In the genomic region with DNA sequence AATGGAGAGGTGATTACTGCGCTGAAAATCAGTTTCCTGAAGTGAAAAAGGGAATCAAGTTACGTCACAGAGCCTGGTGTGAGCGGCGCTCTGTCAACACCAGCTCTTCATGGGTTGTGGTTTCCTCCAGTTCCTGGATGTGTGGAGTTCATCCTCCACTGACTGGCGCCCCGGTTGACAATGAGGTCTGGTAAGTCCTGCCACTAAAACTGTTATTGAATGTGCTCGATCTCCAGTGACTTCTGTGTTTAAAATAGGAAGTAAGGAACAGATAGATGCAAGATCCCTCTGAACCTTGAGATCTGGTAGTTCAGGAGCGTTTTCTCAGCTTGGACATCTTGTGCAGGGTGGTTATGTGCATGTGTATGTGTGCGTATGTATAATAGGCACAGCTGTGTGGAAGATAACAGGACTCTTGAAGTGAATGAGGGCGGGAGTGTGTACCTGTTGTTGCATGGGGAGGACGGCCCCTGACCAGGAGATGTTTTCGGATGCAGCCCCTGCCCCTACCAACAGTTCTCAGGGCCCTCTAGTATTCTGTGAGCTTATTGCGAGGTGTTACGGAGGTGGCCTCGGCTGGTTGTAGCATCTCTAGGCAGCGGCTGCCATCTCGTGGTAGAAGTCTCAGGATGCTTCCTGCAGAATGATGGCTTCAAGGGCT, we compare ENCODE assay signal across 7 cellular contexts.
A peak's percentile ranks its signal among the peaks of the same experiment; 100 is the strongest.
DNase-seq lines count a peak whose midpoint lies in the region; ATAC-seq and TF ChIP-seq lines count a peak whose summit lies in the region.

No MANE protein-coding gene starts in this region.

- TF ChIP-seq CTCF in GM13977 (IDR thresholded peaks at IDR 0.05; ENCODE audit: extremely low read depth, insufficient read depth, missing control alignments): peak; percentile 92

- in situ Hi-C loops in GM13977 (cut with MboI; ENCODE audit: low pct_unique_long_range_greater_than_20kb, low sequenced_read_pairs, unreplicated experiment): loop anchor here (10.0 kb wide), 1 partner anchor 421 kb away; no protein-coding TSS in a partner anchor

- DNase-seq in GM13977 (ENCODE audit: low spot score): peak; percentile 76
- DNase-seq in NCI-H1092 (lab: John Stamatoyannopoulos, UW): peak; percentile 69
- peak; percentile 45 for DNase-seq in T-helper 22 cell (ENCODE audit: low read depth)
- peak; percentile 85 for DNase-seq in astrocyte of the hippocampus (ENCODE audit: low read depth, low spot score)
- peak; percentile 61 for DNase-seq in iPS DF 19.7 (ENCODE audit: low read depth, low spot score)
- peak; percentile 47 to 70 (median 61) for DNase-seq in stimulated activated CD4-positive, alpha-beta T cell treated with anti-CD3 and anti-CD28 coated beads, Interleukin-12 subunit alpha, Interleukin-12 subunit beta, amount 100 ng/mL, for 48 hours (ENCODE audit: low read depth in 2 of 3, low spot score in 1 of 3)

- ATAC-seq in HG02642 (IDR thresholded peaks at IDR 0.05; ENCODE audit: poor library complexity, unreplicated experiment): peak; percentile 97

Comparison
In these comparisons a context has a peak if more than half of its experiments do, and no peak if none do; other contexts are left out.
1. Peak in every context shown above with its lines: DNase-seq and ATAC-seq.